In the genomic region with DNA sequence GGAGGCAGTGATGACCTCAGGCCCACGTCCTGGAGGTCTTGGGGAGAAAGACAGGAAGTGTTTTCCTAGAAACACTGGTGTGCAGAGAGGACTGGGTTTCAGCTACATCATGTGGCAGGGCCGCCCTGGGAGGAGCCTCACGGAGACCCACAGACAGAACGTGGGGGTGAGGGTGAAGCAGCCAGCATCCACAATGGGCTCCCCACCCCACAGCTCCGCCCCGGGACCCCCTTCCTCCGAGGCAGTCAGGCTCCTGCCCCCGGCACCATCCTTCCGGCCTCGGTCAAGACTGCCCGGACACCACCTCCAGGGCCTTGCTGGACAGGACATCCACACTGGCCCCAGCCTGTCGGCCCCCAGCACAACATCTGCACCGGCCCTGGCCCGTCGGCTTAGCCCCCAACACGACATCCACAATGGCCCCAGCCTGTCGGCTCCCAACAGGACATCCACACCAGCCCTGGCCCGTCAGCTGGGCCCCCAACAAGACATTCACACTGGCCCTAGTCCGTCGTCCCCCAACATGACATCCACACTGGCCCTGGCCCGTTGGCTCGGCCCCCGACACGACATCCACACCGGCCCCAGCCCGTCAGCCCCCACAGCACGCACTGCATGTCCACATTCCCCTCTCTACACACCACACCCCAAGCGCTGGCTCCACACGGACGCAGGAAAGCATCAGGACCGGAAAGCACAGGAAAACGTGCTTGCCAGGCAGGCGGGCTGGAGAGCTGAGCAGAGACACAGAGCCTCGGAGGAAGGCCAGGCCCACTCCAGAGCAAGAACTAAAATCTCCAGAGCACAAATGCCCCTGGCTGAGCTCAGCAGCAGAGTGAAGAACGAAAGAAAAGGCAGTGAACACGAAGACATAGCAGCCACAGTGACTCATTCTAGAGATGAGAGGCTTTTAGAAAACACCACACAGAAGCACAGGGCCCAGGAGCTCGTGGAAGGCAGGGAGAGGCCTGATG, we compare ENCODE assay signal across 16 cellular contexts. TPM values are rescaled to one million over a fixed set of nuclear protein-coding genes. Genes with fewer than 3 reads are reported as not detected.
A peak's percentile ranks its signal among the peaks of the same experiment; 100 is the strongest.
DNase-seq lines count a peak whose midpoint lies in the region; ATAC-seq, FAIRE-seq and TF ChIP-seq lines count a peak whose summit lies in the region.
"Had no signal": no experiment of that assay in that cellular context is flagged by ENCODE, and none has a peak within 500 bp of the region (broad histone marks: within the 10 kb centered on the region; RNA-seq: fewer than 3 reads in every experiment).

No MANE protein-coding gene starts in this region.

- H3K4me3 Mint-ChIP-seq in T-helper 17 cell, result no peak overlapping the region
- H3K4me3 Mint-ChIP-seq: activated T-helper 17 cell treated with anti-CD3 and anti-CD28 coated beads, Interleukin-2, amount 50 U/mL, for 72 hours had no signal

- H3K27ac ChIP-seq in heart left ventricle (peak overlapping the region in 9 of 12 donors; percentile 8 to 74 (median 54)), pancreas (no peak overlapping the region)

- H3K27me3 ChIP-seq in heart left ventricle (no peaks in the 10 kb centered on the region), pancreas (no peaks in the 10 kb centered on the region)

- 71 to 75% (median 73%) methylated on average over 26 to 37 of the region's 37 CpGs for WGBS in heart left ventricle, 4 donors
- 86 to 89% methylated on average over 34 to 37 of the region's 37 CpGs for WGBS in pancreas, 2 donors

- no peak for TF ChIP-seq POLR2A in heart left ventricle (IDR thresholded peaks at IDR 0.05)

- intact Hi-C loops in Right ventricle myocardium inferior (cut with DNase I), result no loop called here
- intact Hi-C loops in cardiac septum (cut with DNase I), result no loop called here
- intact Hi-C loops in heart left ventricle (cut with DNase I), result no loop called here
- intact Hi-C loops in pancreas (cut with DNase I), result no loop called here

- no peak for FAIRE-seq in pancreas (lab: Jason Lieb, UNC)
- FAIRE-seq: GM19239 had no signal

- peaks cover 0 to 23% (median 10%) of the 10 kb centered on the region in 12 donors for H3K4me1 ChIP-seq in heart left ventricle
- H3K4me1 ChIP-seq in pancreas, result no peaks in the 10 kb centered on the region

- DNase-seq in Right ventricle myocardium inferior (ENCODE audit: missing footprints) (peak; percentile 65), cardiac septum (ENCODE audit: low spot score) (no peak), heart left ventricle (peak in 3 of 5 donors; percentile 40 to 64 (median 58)), pancreas (peak in 1 of 6 donors; percentile 69), NCI-H526 treated with DMSO at 0.1 percent for 48 hours (lab: John Stamatoyannopoulos, UW) (no peak), T-helper 17 cell (no peak), iPS-NIHi11 (ENCODE audit: low spot score) (no peak), NCI-H510A treated with DMSO at 0.1 percent for 48 hours (lab: John Stamatoyannopoulos, UW) (no peak)
- DNase-seq: 8988T; GDM1; NCI-H1436 treated with DMSO at 0.1 percent for 48 hours; stimulated activated CD4-positive, alpha-beta T cell treated with anti-CD3 and anti-CD28 coated beads, Interleukin-12 subunit alpha, Interleukin-12 subunit beta, amount 100 ng/mL, for 4 hours; stimulated activated naive CD4-positive, alpha-beta T cell treated with Interleukin-2 at 50 U/mL for 16 hours had no signal

- peaks cover 16% of the 10 kb centered on the region for H3K4me1 Mint-ChIP-seq in T-helper 17 cell
- H3K4me1 Mint-ChIP-seq: activated T-helper 17 cell treated with anti-CD3 and anti-CD28 coated beads, Interleukin-2, amount 50 U/mL, for 72 hours had no signal

- no peaks in the 10 kb centered on the region for H3K36me3 Mint-ChIP-seq in T-helper 17 cell (ENCODE audit: low read depth)

- peaks cover 0 to 14% (median 0%) of the 10 kb centered on the region in 9 donors for H3K36me3 ChIP-seq in heart left ventricle
- H3K36me3 ChIP-seq in pancreas, result no peaks in the 10 kb centered on the region

- H3K27me3 Mint-ChIP-seq in T-helper 17 cell, result no peaks in the 10 kb centered on the region
- H3K27me3 Mint-ChIP-seq: activated T-helper 17 cell treated with anti-CD3 and anti-CD28 coated beads, Interleukin-2, amount 50 U/mL, for 72 hours had no signal

- H3K4me3 ChIP-seq in heart left ventricle (no peak overlapping the region), pancreas (no peak overlapping the region)

- no peak overlapping the region for H3K27ac Mint-ChIP-seq in T-helper 17 cell
- H3K27ac Mint-ChIP-seq: activated T-helper 17 cell treated with anti-CD3 and anti-CD28 coated beads, Interleukin-2, amount 50 U/mL, for 72 hours had no signal

- ATAC-seq in Right ventricle myocardium inferior (peak; percentile 45), heart left ventricle (peak in 3 of 4 donors; percentile 49 to 78 (median 72)), pancreas (peak in 3 of 4 donors; percentile 19 to 35 (median 28)), T-helper 17 cell (no peak)
- ATAC-seq: activated T-helper 17 cell treated with anti-CD3 and anti-CD28 coated beads, Interleukin-2, amount 50 U/mL, for 72 hours; left colon had no signal

- H3K9me3 ChIP-seq in heart left ventricle, result peaks cover 0 to 5% (median 0%) of the 10 kb centered on the region in 12 donors
- no peaks in the 10 kb centered on the region for H3K9me3 ChIP-seq in pancreas
- H3K9me3 ChIP-seq in T-helper 17 cell (ENCODE audit: control insufficient read depth, low read length, poor library complexity, severe bottlenecking), result no peaks in the 10 kb centered on the region

- TF ChIP-seq CTCF in heart left ventricle (IDR thresholded peaks at IDR 0.05) (no peak), pancreas (IDR thresholded peaks at IDR 0.05) (no peak)

RNA-seq across cellular contexts. Expression of a gene that starts 50.8 kb away (rescaled TPM):
- total RNA-seq in Right ventricle myocardium inferior (8.1 TPM), cardiac septum (8.4 TPM), heart left ventricle (10 to 100 TPM in 3 of 9 donors, 1 to 10 TPM in 6; 4.3 to 19.2 (median 7.4) TPM), pancreas (10 to 100 TPM in 4 of 6 donors, 1 to 10 TPM in 2; 9.3 to 17.6 (median 15.4) TPM), T-helper 17 cell (10 to 100 TPM; 44.4 to 45.6 TPM)
- polyA plus RNA-seq in heart left ventricle (1 to 10 TPM; 5.3 to 6.1 TPM), pancreas (10 to 100 TPM; 48.3 to 64.6 TPM)

Comparison
In these comparisons a context has a peak if more than half of its experiments do, and no peak if none do; other contexts are left out.
1. DNase-seq: peak in Right ventricle myocardium inferior (single experiment) and heart left ventricle (3 of 5); none in cardiac septum (single experiment), NCI-H526 treated with DMSO at 0.1 percent for 48 hours (single experiment), T-helper 17 cell (0 of 3), iPS-NIHi11 (single experiment) and NCI-H510A treated with DMSO at 0.1 percent for 48 hours (single experiment).
2. H3K27ac ChIP-seq: peak in heart left ventricle (9 of 12); none in pancreas (0 of 4).